Comparison of ENCODE assay signal across 12 cellular contexts in genomic region chr1:162275622-162276175, GRCh38.
A peak's percentile ranks its signal among the peaks of the same experiment; 100 is the strongest.
DNase-seq lines count a peak whose midpoint lies in the region; ATAC-seq and TF ChIP-seq lines count a peak whose summit lies in the region.
"Had no signal": no experiment of that assay in that cellular context is flagged by ENCODE, and none has a peak within 500 bp of the region (broad histone marks: within the 10 kb centered on the region; RNA-seq: fewer than 3 reads in every experiment).

No MANE protein-coding gene starts in this region.

- no peaks in the 10 kb centered on the region for H3K79me2 ChIP-seq in HCT116 (ENCODE audit: insufficient read depth, low read length)

- H3K27ac ChIP-seq in HCT116 (ENCODE audit: low read depth, low read length): no peak overlapping the region
- no peak overlapping the region for H3K27ac ChIP-seq in WERI-Rb-1
- no peak overlapping the region for H3K27ac ChIP-seq in stomach

- no peaks in the 10 kb centered on the region for H3K4me1 ChIP-seq in HCT116 (ENCODE audit: control insufficient read depth in 1 of 2, insufficient read depth in 2 of 2, low read length in 2 of 2)
- H3K4me1 ChIP-seq in stomach: peaks cover 0 to 8% (median 3%) of the 10 kb centered on the region in 4 donors

- no peak for TF ChIP-seq RAD21 in HCT116 (IDR thresholded peaks at IDR 0.05; ENCODE audit: low read depth)

- H3K9ac ChIP-seq in HCT116 (ENCODE audit: low read length): no peak overlapping the region

- RAD21 ChIA-PET in HCT116 (lab: Charles Lee; ENCODE audit: low non-redundant PET in 1 of 2, low total read pairs in 2 of 2, uncharacterized antibody in 2 of 2, unreplicated experiment in 2 of 2): interaction anchor here in 1 of 2 experiments (0.9 kb wide), 1 partner anchor 220 kb away, joined by 3 read pairs; no protein-coding TSS in a partner anchor

- TF ChIP-seq CTCF in HCT116 (IDR thresholded peaks at IDR 0.05 in 2 of 3, conservative IDR thresholded peaks at IDR 0.05 in 1 of 3; ENCODE audit: borderline replicate concordance in 1 of 3, insufficient read depth in 1 of 3, low read depth in 2 of 3, low read length in 2 of 3): no peak
- TF ChIP-seq CTCF in WERI-Rb-1 (IDR thresholded peaks at IDR 0.05; ENCODE audit: low read depth, low read length): 0 out of 2 replicates have a peak, but pooled peaks have one; percentile 6
- TF ChIP-seq CTCF in stomach (IDR thresholded peaks at IDR 0.05): no peak

- WGBS in stomach, 5 donors: 91 to 96% (median 92%) methylated on average over 6 of the region's 6 CpGs

- H2AFZ ChIP-seq in HCT116 (ENCODE audit: low read depth, low read length, poor library complexity, severe bottlenecking): no peak overlapping the region

- CTCF ChIA-PET in HCT116 (lab: Charles Lee): interaction anchor here (0.9 to 2.2 kb wide), 3 partner anchors 36 to 219 kb away, joined by 3 to 15 read pairs (median 4); no protein-coding TSS in a partner anchor

- H3K4me3 ChIP-seq in HCT116 (replicated peaks in 1 of 2; ENCODE audit: low read depth in 1 of 2, low read length in 2 of 2): no peak overlapping the region
- no peak overlapping the region for H3K4me3 ChIP-seq in WERI-Rb-1 (ENCODE audit: low read depth, low read length)
- no peak overlapping the region for H3K4me3 ChIP-seq in stomach

- peak; percentile 48 for DNase-seq in NCI-H82 (lab: John Stamatoyannopoulos, UW)
- DNase-seq in NCI-H82 treated with DMSO at 0.1 percent for 48 hours (lab: John Stamatoyannopoulos, UW; ENCODE audit: unreplicated experiment): no peak
- no peak for DNase-seq in HCT116 (ENCODE audit: low read depth, low spot score)
- DNase-seq in WERI-Rb-1: no peak
- DNase-seq in islet precursor cell: peak; percentile 42
- DNase-seq in stomach: no peak
- DNase-seq in NCI-H1105 (lab: John Stamatoyannopoulos, UW): no peak
- no peak for DNase-seq in kidney glomerular epithelial cell (lab: John Stamatoyannopoulos, UW)
- DNase-seq: C1 segment of cervical spinal cord; CD4-positive, alpha-beta T cell; DND-41; GDM1 had no signal

- TF ChIP-seq POLR2A in HCT116 (IDR thresholded peaks at IDR 0.05; ENCODE audit: borderline replicate concordance, extremely low read depth, insufficient read depth, insufficient read length) (no peak), stomach (IDR thresholded peaks at IDR 0.05) (no peak)

- H3K4me2 ChIP-seq in HCT116 (ENCODE audit: low read length): no peak overlapping the region

- H3K9me3 ChIP-seq in HCT116 (ENCODE audit: control insufficient read depth in 1 of 2, insufficient read depth in 1 of 2, low read depth in 1 of 2, low read length in 2 of 2) (no peaks in the 10 kb centered on the region), WERI-Rb-1 (ENCODE audit: severe bottlenecking) (no peaks in the 10 kb centered on the region), stomach (no peaks in the 10 kb centered on the region)

- intact Hi-C loops in HCT116 (cut with micrococcal nuclease) (loop anchor here (1.0 to 10.0 kb wide), 2 partner anchors 219 to 481 kb away; no protein-coding TSS in a partner anchor), stomach (cut with DNase I; ENCODE audit: low total_unique reads) (loop anchor here (10.0 kb wide), 1 partner anchor 221 kb away; no protein-coding TSS in a partner anchor)

- H3K27me3 ChIP-seq in HCT116 (ENCODE audit: insufficient read depth, low read length) (no peaks in the 10 kb centered on the region), WERI-Rb-1 (ENCODE audit: insufficient read depth, low read depth, severe bottlenecking) (no peaks in the 10 kb centered on the region), stomach (no peaks in the 10 kb centered on the region)

- TF ChIP-seq EP300 in stomach (IDR thresholded peaks at IDR 0.05): no peak

- H3K9me2 ChIP-seq in HCT116 (ENCODE audit: insufficient read depth): no peaks in the 10 kb centered on the region

- peak; percentile 47; the same call in 1 of the 2 replicates for ATAC-seq in HCT116

- no peaks in the 10 kb centered on the region for H3K36me3 ChIP-seq in HCT116 (ENCODE audit: control insufficient read depth in 1 of 2, insufficient read depth in 2 of 2, low read length in 2 of 2)
- no peaks in the 10 kb centered on the region for H3K36me3 ChIP-seq in WERI-Rb-1
- H3K36me3 ChIP-seq in stomach: no peaks in the 10 kb centered on the region

- BruUV-seq in HCT116 (replicated peaks; lab: Mats Ljungman, UMichigan): no TSS peak

- POLR2A ChIA-PET in HCT116 (lab: Charles Lee): no interaction called here

- no peaks in the 10 kb centered on the region for H4K20me1 ChIP-seq in HCT116 (ENCODE audit: insufficient read depth)

TF ChIP-seq in HCT116, 20 proteins besides CTCF, POLR2A, EP300 and RAD21:
- no peak for TF ChIP-seq ATF3 (IDR thresholded peaks at IDR 0.05)
- TF ChIP-seq REST (IDR thresholded peaks at IDR 0.05; ENCODE audit: low read depth): no peak
- no peak for TF ChIP-seq SRF (IDR thresholded peaks at IDR 0.05; ENCODE audit: low read depth)
- no peak for TF ChIP-seq FOSL1 (IDR thresholded peaks at IDR 0.05; ENCODE audit: low read depth)
- TF ChIP-seq ELF1 (IDR thresholded peaks at IDR 0.05; ENCODE audit: borderline replicate concordance, low read depth): no peak

Comparison
In these comparisons a context has a peak if more than half of its experiments do, and no peak if none do; other contexts are left out.
1. DNase-seq: peak in NCI-H82 (single experiment) and islet precursor cell (single experiment); none in NCI-H82 treated with DMSO at 0.1 percent for 48 hours (single experiment), HCT116 (single experiment), WERI-Rb-1 (single experiment), stomach (single experiment), NCI-H1105 (single experiment) and kidney glomerular epithelial cell (single experiment).